In genomic region chr1:47184090-47184735, GRCh38 we compare ENCODE assay signal across 1 cellular context.
TF ChIP-seq lines count a peak whose summit lies in the region.

No MANE protein-coding gene starts in this region.

TF ChIP-seq in HepG2, 621 proteins besides CTCF, POLR2A, EP300 and RAD21:
- TF ChIP-seq MBNL3 (CRISPR knock-in tag; conservative IDR thresholded peaks at IDR 0.05) (no peak), CHD2 (IDR thresholded peaks at IDR 0.05; ENCODE audit: low read depth, low read length) (peak; percentile 18; the same call in 1 of the 2 replicates)
